Comparison of ENCODE assay signal across 1 cellular context in the genomic region with DNA sequence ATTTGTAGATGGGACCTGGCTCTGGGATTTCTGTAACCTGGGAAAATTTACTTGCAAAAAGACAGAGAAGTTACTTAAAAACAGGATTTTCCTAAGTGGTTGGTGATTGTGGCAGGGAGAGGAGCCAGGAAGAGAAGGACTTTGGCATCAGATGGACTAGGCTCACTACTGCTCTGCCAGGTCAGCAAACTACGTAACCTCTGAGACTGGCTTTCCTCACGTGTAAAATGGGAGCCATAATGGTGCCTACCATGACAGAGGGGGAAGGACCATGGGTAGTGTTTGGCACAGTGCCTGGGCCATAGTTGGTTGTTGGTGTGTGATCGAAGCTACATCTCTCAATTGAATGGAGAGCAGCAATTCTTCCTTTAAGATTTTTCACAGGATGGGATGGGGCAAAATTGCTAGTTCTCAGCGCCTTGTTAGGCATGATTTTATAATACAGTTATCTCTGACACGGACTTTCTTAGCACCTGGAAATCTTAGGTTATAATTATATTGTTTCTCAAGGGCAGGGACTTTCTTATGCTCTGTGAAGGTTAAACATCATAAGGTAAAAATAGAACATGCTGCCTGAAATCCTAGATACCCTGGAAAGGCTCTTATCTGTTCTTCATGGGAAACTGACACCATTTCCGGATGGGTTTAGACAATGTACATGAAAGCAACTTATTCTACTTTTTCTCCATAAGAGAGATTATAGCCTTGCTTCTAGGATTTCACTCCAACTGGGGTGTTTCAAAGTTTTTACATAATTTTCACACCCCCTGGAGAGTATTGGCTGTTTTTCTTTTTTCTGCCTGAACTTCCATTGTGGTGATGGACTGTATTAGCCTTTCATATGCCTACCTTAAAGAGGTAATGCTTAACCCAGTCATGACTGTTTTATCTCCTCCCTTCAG.
TF ChIP-seq lines count a peak whose summit lies in the region.

No MANE protein-coding gene starts in this region.

TF ChIP-seq in GM23338, 12 proteins besides CTCF, POLR2A, EP300 and RAD21:
- TF ChIP-seq ZNF114 (CRISPR knock-in tag; IDR thresholded peaks at IDR 0.05): no peak
- TF ChIP-seq EZH2 (IDR thresholded peaks at IDR 0.05; ENCODE audit: low read depth, unreplicated experiment): no peak
- TF ChIP-seq STAT1 (IDR thresholded peaks at IDR 0.05; ENCODE audit: unreplicated experiment): no peak
TF ChIP-seq in GM23338: peak in this region for 0.
